Comparison of ENCODE assay signal across 8 cellular contexts in genomic region chr22:29635734-29636357, GRCh38. TPM values are rescaled to one million over a fixed set of nuclear protein-coding genes. Genes with fewer than 3 reads are reported as not detected.
DNase-seq lines count a peak whose midpoint lies in the region; ATAC-seq, FAIRE-seq and TF ChIP-seq lines count a peak whose summit lies in the region.

No MANE protein-coding gene starts in this region.

- H3K9me3 ChIP-seq in body of pancreas = no peaks in the 10 kb centered on the region

- no peak overlapping the region for H3K4me3 ChIP-seq in AG10803 (ENCODE audit: low read length)
- no peak overlapping the region for H3K4me3 ChIP-seq in body of pancreas
- no peak overlapping the region for H3K4me3 ChIP-seq in kidney epithelial cell (ENCODE audit: low read depth, low read length)

- H3K4me1 ChIP-seq in body of pancreas = peaks cover 14% of the 10 kb centered on the region

- peak; percentile 81 for FAIRE-seq in GM12891 (lab: Jason Lieb, UNC)

- no peaks in the 10 kb centered on the region for H3K36me3 ChIP-seq in body of pancreas (replicated peaks in 1 of 2; ENCODE audit: insufficient read depth in 1 of 2, low read depth in 2 of 2)
- no peaks in the 10 kb centered on the region for H3K36me3 ChIP-seq in kidney epithelial cell (ENCODE audit: control insufficient read depth, insufficient read depth, low read length)

- TF ChIP-seq CTCF in AG10803 (conservative IDR thresholded peaks at IDR 0.05; ENCODE audit: low read length) = peak; percentile 75
- TF ChIP-seq CTCF in body of pancreas (IDR thresholded peaks at IDR 0.05) = peak; percentile 8 to 61 (median 53)
- peak; percentile 57 for TF ChIP-seq CTCF in kidney epithelial cell (IDR thresholded peaks at IDR 0.05; ENCODE audit: insufficient read depth, low read length, poor library complexity, severe bottlenecking)

- H3K27me3 ChIP-seq in body of pancreas = no peaks in the 10 kb centered on the region
- H3K27me3 ChIP-seq in kidney epithelial cell (ENCODE audit: control insufficient read depth, insufficient read depth, low read length) = no peaks in the 10 kb centered on the region

- H3K27ac ChIP-seq in body of pancreas = no peak overlapping the region

- intact Hi-C loops in body of pancreas (cut with DNase I) = loop anchor here (10.0 kb wide), 1 partner anchor 449 kb away; the partner anchor contains the start of gene HORMAD2

- TF ChIP-seq POLR2A in GM12891 (IDR thresholded peaks at IDR 0.05; ENCODE audit: low read depth, low read length) = no peak
- no peak for TF ChIP-seq POLR2A in body of pancreas (IDR thresholded peaks at IDR 0.05)

- DNase-seq in AG10803 (ENCODE audit: low read depth) (peak; percentile 76), GM12891 (ENCODE audit: insufficient read length, low spot score) (no peak), NCI-H460 (ENCODE audit: extremely low read depth, low read depth) (peak; percentile 29), body of pancreas (no peak), kidney epithelial cell (ENCODE audit: low read depth) (peak; percentile 42)
- DNase-seq in stimulated activated naive CD8-positive, alpha-beta T cell treated with anti-CD3 and anti-CD28 coated beads, Interleukin-15, Interleukin-2, amounts not matched to agents 100 U/mL and 50 U/mL, for 24 hours = no peak
- DNase-seq in stimulated activated CD4-positive, alpha-beta T cell treated with anti-CD3 and anti-CD28 coated beads, Interleukin-15, amount 100 ng/mL, for 24 hours = no peak

- ATAC-seq in body of pancreas (no peak), HG03432 (IDR thresholded peaks at IDR 0.05; ENCODE audit: unreplicated experiment) (no peak)
- ATAC-seq in stimulated activated naive CD8-positive, alpha-beta T cell treated with anti-CD3 and anti-CD28 coated beads, Interleukin-15, Interleukin-2, amounts not matched to agents 100 U/mL and 50 U/mL, for 24 hours = no peak

- WGBS in body of pancreas, 2 donors = 36 to 37% methylated on average over 3 of the region's 3 CpGs

TF ChIP-seq in GM12891, 5 proteins besides CTCF, POLR2A, EP300 and RAD21:
- TF ChIP-seq POLR2AphosphoS5 (IDR thresholded peaks at IDR 0.05; ENCODE audit: low read depth, low read length) = no peak
- TF ChIP-seq SPI1 (IDR thresholded peaks at IDR 0.05; ENCODE audit: low read depth, low read length) = no peak
- TF ChIP-seq POU2F2 (IDR thresholded peaks at IDR 0.05; ENCODE audit: low read depth, low read length) = no peak
- TF ChIP-seq PAX5 (IDR thresholded peaks at IDR 0.05; ENCODE audit: insufficient read depth, low read length, severe bottlenecking) = no peak
- TF ChIP-seq TAF1 (IDR thresholded peaks at IDR 0.05; ENCODE audit: low read depth, low read length) = no peak
TF ChIP-seq in GM12891: peak in this region for 0.

RNA-seq across cellular contexts. Expression of gene NF2, which starts 32.4 kb away (rescaled TPM):
- polyA plus RNA-seq in GM12891 (2012; ENCODE audit: low read depth, missing spikeins) = 6.5 TPM
- 27.4 and 33.0 TPM in 2 replicates for total RNA-seq in NCI-H460 (2014; rRNA removed; shearing (Covaris generic))
- polyA plus RNA-seq in NCI-H460 (2014; cell fraction: nucleus; rRNA removed) = 17.2 and 23.3 TPM in 2 replicates
- 10 to 100 TPM; 21.4 to 26.5 TPM for total RNA-seq in body of pancreas
- total RNA-seq in kidney epithelial cell = 110 and 111 TPM in 2 replicates

RNA-seq across cellular contexts. Expression of gene NIPSNAP1, which starts 54.9 kb away (rescaled TPM):
- 86.9 TPM for polyA plus RNA-seq in GM12891 (2012; ENCODE audit: low read depth, missing spikeins)
- total RNA-seq in NCI-H460 (2014; rRNA removed; shearing (Covaris generic)) = 58.6 and 63.6 TPM in 2 replicates
- 63.6 and 68.6 TPM in 2 replicates for polyA plus RNA-seq in NCI-H460 (2014; cell fraction: nucleus; rRNA removed)
- total RNA-seq in body of pancreas (10 to 100 TPM in 1 of 2 donors, 1 to 10 TPM in 1; 9.2 to 25.4 TPM), kidney epithelial cell (102 and 111 TPM in 2 replicates)

Comparison
In these comparisons a context has a peak if more than half of its experiments do, and no peak if none do; other contexts are left out.
1. DNase-seq: peak in AG10803 (single experiment), NCI-H460 (single experiment) and kidney epithelial cell (single experiment); none in GM12891 (single experiment), body of pancreas (0 of 4), stimulated activated naive CD8-positive, alpha-beta T cell treated with anti-CD3 and anti-CD28 coated beads, Interleukin-15, Interleukin-2, amounts not matched to agents 100 U/mL and 50 U/mL, for 24 hours (single experiment) and stimulated activated CD4-positive, alpha-beta T cell treated with anti-CD3 and anti-CD28 coated beads, Interleukin-15, amount 100 ng/mL, for 24 hours (single experiment).
2. Peak in every context shown above with its lines, with median percentiles within 50 percentile points of each other: CTCF ChIP-seq.